Comparison of ENCODE assay signal across 9 cellular contexts in genomic region chr10:113053881-113054280, GRCh38.
A peak's percentile ranks its signal among the peaks of the same experiment; 100 is the strongest.
DNase-seq lines count a peak whose midpoint lies in the region; ATAC-seq and TF ChIP-seq lines count a peak whose summit lies in the region.
"Had no signal": no experiment of that assay in that cellular context is flagged by ENCODE, and none has a peak within 500 bp of the region (broad histone marks: within the 10 kb centered on the region; RNA-seq: fewer than 3 reads in every experiment).

No MANE protein-coding gene starts in this region.

- H3K4me1 ChIP-seq in HUES64 (ENCODE audit: insufficient read depth, low read length) (peaks cover 91% of the 10 kb centered on the region), tibial artery (peaks cover 0 to 100% (median 84%) of the 10 kb centered on the region in 4 donors)

- no peaks in the 10 kb centered on the region for H3K27me3 ChIP-seq in HUES64 (ENCODE audit: insufficient read depth, low read length)
- no peaks in the 10 kb centered on the region for H3K27me3 ChIP-seq in tibial artery

- ATAC-seq in activated CD4-positive, CD25-positive, alpha-beta regulatory T cell treated with anti-CD3 and anti-CD28 coated beads, Interleukin-2, amount 50 U/mL, for 24 hours: no peak

- H3K9me3 ChIP-seq in HUES64 (ENCODE audit: insufficient read depth, low read depth, low read length) (no peaks in the 10 kb centered on the region), tibial artery (no peaks in the 10 kb centered on the region)

- no peaks in the 10 kb centered on the region for H3K4me1 Mint-ChIP-seq in activated CD4-positive, alpha-beta memory T cell treated with anti-CD3 and anti-CD28 coated beads, Interleukin-2, amount 10 ng/mL, durations not matched to agents 7 days and 5 days

- no peaks in the 10 kb centered on the region for H3K9me3 Mint-ChIP-seq in activated CD4-positive, alpha-beta memory T cell treated with anti-CD3 and anti-CD28 coated beads, Interleukin-2, amount 10 ng/mL, durations not matched to agents 7 days and 5 days

- H3K27ac ChIP-seq in HUES64 (ENCODE audit: low read depth, low read length): peak overlapping the region; percentile 89
- H3K27ac ChIP-seq in tibial artery: peak overlapping the region; percentile 64 to 86

- intact Hi-C loops in tibial artery (cut with DNase I; ENCODE audit: low total_unique reads): loop anchor here (10.0 kb wide), 1 partner anchor 99 kb away; the partner anchor contains the start of gene TCF7L2
- intact Hi-C loops in posterior vena cava (cut with DNase I): no loop called here

- POLR2A ChIA-PET in activated CD4-positive, alpha-beta memory T cell treated with anti-CD3 and anti-CD28 coated beads, Interleukin-2, amount 10 ng/mL, durations not matched to agents 7 days and 5 days (lab: Charles Lee): no interaction called here

- TF ChIP-seq CTCF in choroid plexus epithelial cell (conservative IDR thresholded peaks at IDR 0.05; ENCODE audit: low read depth, low read length) (no peak), tibial artery (IDR thresholded peaks at IDR 0.05) (no peak)

- 8% methylated on average over 5 of the region's 5 CpGs for WGBS in HUES64

- peaks cover 15% of the 10 kb centered on the region for H3K27me3 Mint-ChIP-seq in activated CD4-positive, alpha-beta memory T cell treated with anti-CD3 and anti-CD28 coated beads, Interleukin-2, amount 10 ng/mL, durations not matched to agents 7 days and 5 days

- no peaks in the 10 kb centered on the region for H3K36me3 Mint-ChIP-seq in activated CD4-positive, alpha-beta memory T cell treated with anti-CD3 and anti-CD28 coated beads, Interleukin-2, amount 10 ng/mL, durations not matched to agents 7 days and 5 days (ENCODE audit: low read depth)

- peak overlapping the region; percentile 34 for H3K9ac ChIP-seq in HUES64 (ENCODE audit: low read depth, low read length)

- CTCF ChIA-PET in activated CD4-positive, alpha-beta memory T cell treated with anti-CD3 and anti-CD28 coated beads, Interleukin-2, amount 10 ng/mL, durations not matched to agents 7 days and 5 days (lab: Charles Lee): no interaction called here

- DNase-seq in choroid plexus epithelial cell (ENCODE audit: low read depth): peak; percentile 54
- DNase-seq in iris pigment epithelial cell (ENCODE audit: low read depth): peak; percentile 77
- no peak for DNase-seq in tibial artery
- DNase-seq in posterior vena cava (ENCODE audit: low spot score): no peak
- no peak for DNase-seq in activated CD4-positive, alpha-beta memory T cell treated with anti-CD3 and anti-CD28 coated beads, Interleukin-2, amount 10 ng/mL, durations not matched to agents 7 days and 5 days
- DNase-seq: erythroblast, NCI-H1694 had no signal

- no peak overlapping the region for H3K4me3 Mint-ChIP-seq in activated CD4-positive, alpha-beta memory T cell treated with anti-CD3 and anti-CD28 coated beads, Interleukin-2, amount 10 ng/mL, durations not matched to agents 7 days and 5 days

- H3K36me3 ChIP-seq in HUES64 (ENCODE audit: insufficient read depth, low read length): no peaks in the 10 kb centered on the region; the same call in 1 of the 2 replicates
- no peaks in the 10 kb centered on the region for H3K36me3 ChIP-seq in tibial artery

- peak overlapping the region; percentile 15; the same call in 1 of the 2 replicates for H3K4me3 ChIP-seq in HUES64 (ENCODE audit: low read length)
- H3K4me3 ChIP-seq in choroid plexus epithelial cell (ENCODE audit: low read depth, low read length): no peak overlapping the region
- no peak overlapping the region for H3K4me3 ChIP-seq in tibial artery

- no peak overlapping the region for H3K27ac Mint-ChIP-seq in activated CD4-positive, alpha-beta memory T cell treated with anti-CD3 and anti-CD28 coated beads, Interleukin-2, amount 10 ng/mL, durations not matched to agents 7 days and 5 days

Comparison
In these comparisons a context has a peak if more than half of its experiments do, and no peak if none do; other contexts are left out.
1. DNase-seq: peak in choroid plexus epithelial cell (single experiment) and iris pigment epithelial cell (single experiment); none in tibial artery (0 of 2), posterior vena cava (single experiment) and activated CD4-positive, alpha-beta memory T cell treated with anti-CD3 and anti-CD28 coated beads, Interleukin-2, amount 10 ng/mL, durations not matched to agents 7 days and 5 days (single experiment).